In the genomic region with DNA sequence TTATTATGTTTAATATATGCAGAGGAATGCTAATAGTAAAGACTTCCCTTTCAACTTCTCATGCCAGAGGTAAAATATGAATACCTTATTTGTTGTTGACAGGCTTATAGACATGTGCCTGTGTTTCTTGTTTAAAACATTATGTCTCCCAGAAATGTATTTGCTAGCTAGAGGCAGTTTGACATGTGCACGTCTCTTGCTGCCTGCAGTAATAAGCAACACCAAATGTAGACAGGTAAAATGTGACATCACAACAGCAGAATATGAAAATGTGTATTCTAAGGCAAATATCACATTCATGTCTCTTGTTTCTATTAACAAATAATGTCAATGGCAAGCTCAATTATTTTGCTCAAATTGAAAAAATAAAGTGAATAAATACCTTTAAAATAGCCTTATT, we compare ENCODE assay signal across 4 cellular contexts.
"Had no signal": no experiment of that assay in that cellular context is flagged by ENCODE, and none has a peak within 500 bp of the region (broad histone marks: within the 10 kb centered on the region; RNA-seq: fewer than 3 reads in every experiment).

No MANE protein-coding gene starts in this region.

- ATAC-seq: HepG2, K562 had no signal

- H3K4me3 ChIP-seq: K562 had no signal

- H3K9ac ChIP-seq: KMS-11 had no signal

- H3K4me2 ChIP-seq: KMS-11 had no signal

- H3K27ac ChIP-seq: HL-60, KMS-11 had no signal
